Comparison of ENCODE assay signal across 13 cellular contexts in the genomic region with DNA sequence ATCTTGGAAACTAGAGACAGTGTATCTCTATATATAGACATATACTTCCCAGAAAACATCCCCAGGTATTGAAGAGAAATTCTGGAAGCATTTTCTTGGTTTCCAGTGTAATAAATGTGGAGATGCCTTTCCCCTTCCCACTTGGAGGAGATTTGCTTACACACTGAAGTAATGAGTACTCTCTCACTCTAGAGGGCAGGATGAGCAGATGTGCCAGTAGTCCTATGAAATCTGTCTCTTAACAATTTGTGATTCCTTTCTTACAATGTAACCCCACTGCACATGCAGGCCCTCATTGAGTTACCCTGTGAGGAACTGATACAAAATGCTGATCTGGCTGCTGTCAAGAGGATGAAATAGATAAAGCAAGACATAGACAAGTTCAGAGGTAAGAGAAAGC.
DNase-seq lines count a peak whose midpoint lies in the region; ATAC-seq and TF ChIP-seq lines count a peak whose summit lies in the region.
"Had no signal": no experiment of that assay in that cellular context is flagged by ENCODE, and none has a peak within 500 bp of the region (broad histone marks: within the 10 kb centered on the region; RNA-seq: fewer than 3 reads in every experiment).

No MANE protein-coding gene starts in this region.

- no peak for TF ChIP-seq EP300 in sigmoid colon (IDR thresholded peaks at IDR 0.05)

- H3K27ac ChIP-seq in sigmoid colon, result no peak overlapping the region
- H3K27ac ChIP-seq: cardiac muscle cell, parathyroid adenoma, PC-9 had no signal

- no peak overlapping the region for H3K4me3 ChIP-seq in Jurkat, Clone E6-1 (ENCODE audit: low read length)
- H3K4me3 ChIP-seq in sigmoid colon, result no peak overlapping the region
- H3K4me3 ChIP-seq: cardiac muscle cell, PC-9 had no signal

- in situ Hi-C loops in SK-MEL-5 (cut with HindIII; ENCODE audit: low pct_unique_long_range_greater_than_20kb, low sequenced_read_pairs), result no loop called here

- no peaks in the 10 kb centered on the region for H3K9me3 ChIP-seq in sigmoid colon

- intact Hi-C loops in sigmoid colon (cut with DNase I), result no loop called here

- H3K4me1 Mint-ChIP-seq in nephron progenitor cell, result no peaks in the 10 kb centered on the region

- peak; percentile 37 for TF ChIP-seq CTCF in nephron progenitor cell (IDR thresholded peaks at IDR 0.05)
- no peak for TF ChIP-seq CTCF in sigmoid colon (IDR thresholded peaks at IDR 0.05)

- H3K36me3 Mint-ChIP-seq in nephron progenitor cell (ENCODE audit: low read depth), result no peaks in the 10 kb centered on the region

- H3K36me3 ChIP-seq in sigmoid colon, result no peaks in the 10 kb centered on the region
- H3K36me3 ChIP-seq: cardiac muscle cell had no signal

- no peaks in the 10 kb centered on the region for H3K4me1 ChIP-seq in sigmoid colon
- H3K4me1 ChIP-seq: parathyroid adenoma had no signal

- no peak for ATAC-seq in HG02759 (IDR thresholded peaks at IDR 0.05; ENCODE audit: unreplicated experiment)

- H3K4me3 Mint-ChIP-seq in nephron progenitor cell, result no peak overlapping the region

- H3K27me3 Mint-ChIP-seq in nephron progenitor cell (ENCODE audit: low read depth, poor library complexity), result no peaks in the 10 kb centered on the region

- H3K9me3 Mint-ChIP-seq in nephron progenitor cell, result no peaks in the 10 kb centered on the region

- no peaks in the 10 kb centered on the region for H3K27me3 ChIP-seq in sigmoid colon
- H3K27me3 ChIP-seq: cardiac muscle cell had no signal

- no peak overlapping the region for H3K27ac Mint-ChIP-seq in nephron progenitor cell

- no peak for TF ChIP-seq POLR2A in sigmoid colon (IDR thresholded peaks at IDR 0.05)

- DNase-seq in NCI-H2081 (lab: John Stamatoyannopoulos, UW) (peak; percentile 3 to 21), NCI-H2081 treated with DMSO at 0.1 percent for 48 hours (lab: John Stamatoyannopoulos, UW) (no peak), SK-MEL-5 (ENCODE audit: low read depth, low spot score) (peak; percentile 53), nephron progenitor cell (no peak), dedifferentiated amniotic fluid mesenchymal stem cell (ENCODE audit: extremely low spot score) (no peak), sigmoid colon (no peak)
- DNase-seq in Jurkat, Clone E6-1 (ENCODE audit: low read depth, low spot score), result peak; percentile 1
- DNase-seq: activated CD4-positive, CD25-positive, alpha-beta regulatory T cell treated with anti-CD3 and anti-CD28 coated beads, Interleukin-2, amount 50 U/mL, for 72 hours; KBM-7; PC-9 had no signal

Comparison
In these comparisons a context has a peak if more than half of its experiments do, and no peak if none do; other contexts are left out.
1. DNase-seq: peak in NCI-H2081 (2 of 2), Jurkat, Clone E6-1 (single experiment) and SK-MEL-5 (single experiment); none in NCI-H2081 treated with DMSO at 0.1 percent for 48 hours (single experiment), nephron progenitor cell (single experiment), dedifferentiated amniotic fluid mesenchymal stem cell (single experiment) and sigmoid colon (single experiment).